ENCODE assay signal across 1 cellular context in genomic region chr14:51535443-51536044, GRCh38.
A peak's percentile ranks its signal among the peaks of the same experiment; 100 is the strongest.
TF ChIP-seq lines count a peak whose summit lies in the region.

No MANE protein-coding gene starts in this region.

TF ChIP-seq in HepG2, 621 proteins besides CTCF, POLR2A, EP300 and RAD21 (continued from another document):
- TF ChIP-seq ZNF550 (CRISPR knock-in tag; IDR thresholded peaks at IDR 0.05; ENCODE audit: borderline replicate concordance) = no peak
- peak; percentile 88 for TF ChIP-seq ZNF7 (CRISPR knock-in tag; IDR thresholded peaks at IDR 0.05)
- TF ChIP-seq MXD1 (CRISPR knock-in tag; IDR thresholded peaks at IDR 0.05) = no peak
- TF ChIP-seq SPEN (CRISPR knock-in tag; IDR thresholded peaks at IDR 0.05; ENCODE audit: low read depth) = no peak
- TF ChIP-seq ZNF891 (CRISPR knock-in tag; IDR thresholded peaks at IDR 0.05) = no peak
- TF ChIP-seq PRMT3 (CRISPR knock-in tag; IDR thresholded peaks at IDR 0.05; ENCODE audit: borderline replicate concordance, low read depth) = no peak
- no peak for TF ChIP-seq CENPBD1 (CRISPR knock-in tag; IDR thresholded peaks at IDR 0.05; ENCODE audit: borderline replicate concordance, low read depth)
- TF ChIP-seq HES4 (CRISPR knock-in tag; IDR thresholded peaks at IDR 0.05; ENCODE audit: borderline replicate concordance) = no peak
- TF ChIP-seq, protein P1, sequence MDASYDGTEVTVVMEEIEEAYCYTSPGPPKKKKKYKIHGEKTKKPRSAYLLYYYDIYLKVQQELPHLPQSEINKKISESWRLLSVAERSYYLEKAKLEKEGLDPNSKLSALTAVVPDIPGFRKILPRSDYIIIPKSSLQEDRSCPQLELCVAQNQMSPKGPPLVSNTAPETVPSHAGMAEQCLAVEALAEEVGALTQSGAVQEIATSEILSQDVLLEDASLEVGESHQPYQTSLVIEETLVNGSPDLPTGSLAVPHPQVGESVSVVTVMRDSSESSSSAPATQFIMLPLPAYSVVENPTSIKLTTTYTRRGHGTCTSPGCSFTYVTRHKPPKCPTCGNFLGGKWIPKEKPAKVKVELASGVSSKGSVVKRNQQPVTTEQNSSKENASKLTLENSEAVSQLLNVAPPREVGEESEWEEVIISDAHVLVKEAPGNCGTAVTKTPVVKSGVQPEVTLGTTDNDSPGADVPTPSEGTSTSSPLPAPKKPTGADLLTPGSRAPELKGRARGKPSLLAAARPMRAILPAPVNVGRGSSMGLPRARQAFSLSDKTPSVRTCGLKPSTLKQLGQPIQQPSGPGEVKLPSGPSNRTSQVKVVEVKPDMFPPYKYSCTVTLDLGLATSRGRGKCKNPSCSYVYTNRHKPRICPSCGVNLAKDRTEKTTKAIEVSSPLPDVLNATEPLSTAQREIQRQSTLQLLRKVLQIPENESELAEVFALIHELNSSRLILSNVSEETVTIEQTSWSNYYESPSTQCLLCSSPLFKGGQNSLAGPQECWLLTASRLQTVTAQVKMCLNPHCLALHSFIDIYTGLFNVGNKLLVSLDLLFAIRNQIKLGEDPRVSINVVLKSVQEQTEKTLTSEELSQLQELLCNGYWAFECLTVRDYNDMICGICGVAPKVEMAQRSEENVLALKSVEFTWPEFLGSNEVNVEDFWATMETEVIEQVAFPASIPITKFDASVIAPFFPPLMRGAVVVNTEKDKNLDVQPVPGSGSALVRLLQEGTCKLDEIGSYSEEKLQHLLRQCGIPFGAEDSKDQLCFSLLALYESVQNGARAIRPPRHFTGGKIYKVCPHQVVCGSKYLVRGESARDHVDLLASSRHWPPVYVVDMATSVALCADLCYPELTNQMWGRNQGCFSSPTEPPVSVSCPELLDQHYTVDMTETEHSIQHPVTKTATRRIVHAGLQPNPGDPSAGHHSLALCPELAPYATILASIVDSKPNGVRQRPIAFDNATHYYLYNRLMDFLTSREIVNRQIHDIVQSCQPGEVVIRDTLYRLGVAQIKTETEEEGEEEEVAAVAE (CRISPR knock-in tag; IDR thresholded peaks at IDR 0.05; ENCODE audit: borderline replicate concordance) = no peak
- TF ChIP-seq GLI4 (CRISPR knock-in tag; IDR thresholded peaks at IDR 0.05; ENCODE audit: borderline replicate concordance) = no peak
- no peak for TF ChIP-seq ZBTB39 (CRISPR knock-in tag; IDR thresholded peaks at IDR 0.05)
